ENCODE assay signal across 2 cellular contexts in the genomic region with DNA sequence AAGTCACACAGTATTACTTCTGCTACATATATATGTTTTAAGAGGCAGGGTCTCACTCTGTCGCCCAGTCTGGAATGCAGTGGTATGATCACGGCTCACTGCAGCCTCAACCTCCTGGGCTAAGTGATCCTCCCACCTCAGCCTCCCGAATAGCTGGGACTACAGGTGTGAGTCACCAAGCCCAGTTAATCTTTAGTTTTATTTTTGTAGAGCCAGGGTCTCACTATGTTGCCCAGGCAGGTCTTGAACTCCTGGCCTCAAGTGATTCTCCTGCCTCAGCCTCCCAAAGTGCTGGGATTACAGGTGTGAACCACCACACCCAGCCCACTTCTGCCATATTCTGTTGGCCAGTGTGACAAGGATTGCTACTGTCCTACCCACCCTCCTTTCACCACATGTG. TPM values are rescaled to one million over a fixed set of nuclear protein-coding genes. Genes with fewer than 3 reads are reported as not detected.
"Had no signal": no experiment of that assay in that cellular context is flagged by ENCODE, and none has a peak within 500 bp of the region (broad histone marks: within the 10 kb centered on the region; RNA-seq: fewer than 3 reads in every experiment).

No MANE protein-coding gene starts in this region.

RNA-seq across cellular contexts. Expression of gene CIITA, which starts 48.3 kb away (rescaled TPM):
- total RNA-seq: progenitor cell of endocrine pancreas had no signal
- polyA plus RNA-seq: neural cell had no signal
